ENCODE assay signal across 8 cellular contexts in the genomic region with DNA sequence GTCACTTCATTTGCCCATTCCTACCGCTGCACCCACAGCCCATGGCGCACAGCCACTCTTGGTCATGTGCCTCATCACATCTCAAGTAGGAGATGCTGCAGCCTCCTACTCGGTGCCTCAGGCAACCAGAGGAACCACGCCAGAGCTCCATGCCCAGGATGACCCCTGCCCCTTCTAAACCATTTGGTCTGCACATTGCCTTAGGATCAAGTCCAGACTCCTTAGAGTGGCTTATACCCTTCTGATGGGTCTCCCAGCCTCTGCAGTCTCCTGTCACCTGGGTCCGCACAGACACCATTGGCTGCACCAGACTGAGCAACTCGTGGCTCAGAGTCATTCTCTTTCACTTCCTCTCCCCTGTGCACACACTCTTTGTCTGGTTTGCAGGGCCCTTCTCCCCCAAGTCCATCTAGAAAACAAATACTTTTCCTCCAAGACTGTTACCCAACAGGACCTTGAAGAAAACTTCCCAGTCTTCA.
DNase-seq lines count a peak whose midpoint lies in the region; ATAC-seq lines count a peak whose summit lies in the region.
"Had no signal": no experiment of that assay in that cellular context is flagged by ENCODE, and none has a peak within 500 bp of the region (broad histone marks: within the 10 kb centered on the region; RNA-seq: fewer than 3 reads in every experiment).

No MANE protein-coding gene starts in this region.

- H3K36me3 ChIP-seq in HAP-1 (replicated peaks): no peaks in the 10 kb centered on the region

- H3K4me1 Mint-ChIP-seq in memory B cell: peaks cover 36% of the 10 kb centered on the region

- DNase-seq in NOMO-1 treated with DMSO at 0.1 percent for 48 hours (lab: John Stamatoyannopoulos, UW; ENCODE audit: unreplicated experiment) (peak; percentile 83), memory B cell (ENCODE audit: low spot score in 2 of 2) (peak; percentile 51 to 60), foreskin melanocyte (no peak), SHP77 (lab: John Stamatoyannopoulos, UW) (no peak), HAP-1 (ENCODE audit: low spot score in 2 of 2) (no peak)

- ATAC-seq in GM18870 (IDR thresholded peaks at IDR 0.05; ENCODE audit: unreplicated experiment) (peak; percentile 41), HG02588 (IDR thresholded peaks at IDR 0.05; ENCODE audit: unreplicated experiment) (peak; percentile 50), memory B cell (ENCODE audit: low read depth) (peak; percentile 61)
- ATAC-seq: Panc1 had no signal

- in situ Hi-C loops in HAP-1 (cut with MboI; ENCODE audit: low sequenced_read_pairs): loop anchor here (10.0 kb wide), 1 partner anchor 249 kb away; the partner anchor contains the start of gene DDX20

- no peaks in the 10 kb centered on the region for H3K9me3 ChIP-seq in HAP-1

- H3K27me3 Mint-ChIP-seq in memory B cell: no peaks in the 10 kb centered on the region

- peaks cover 15% of the 10 kb centered on the region for H3K4me1 ChIP-seq in HAP-1

- peak overlapping the region; percentile 86 for H3K27ac Mint-ChIP-seq in memory B cell

- no peaks in the 10 kb centered on the region for H3K9me3 Mint-ChIP-seq in memory B cell

- no peaks in the 10 kb centered on the region for H3K36me3 Mint-ChIP-seq in memory B cell

- H3K4me3 Mint-ChIP-seq in memory B cell: peak overlapping the region; percentile 40

- H3K4me3 ChIP-seq in HAP-1: no peak overlapping the region

- no peaks in the 10 kb centered on the region; the same call in 1 of the 2 replicates for H3K27me3 ChIP-seq in HAP-1 (ENCODE audit: low read depth)

Comparison
In these comparisons a context has a peak if more than half of its experiments do, and no peak if none do; other contexts are left out.
1. DNase-seq: peak in NOMO-1 treated with DMSO at 0.1 percent for 48 hours (single experiment) and memory B cell (2 of 2); none in foreskin melanocyte (single experiment), SHP77 (0 of 2) and HAP-1 (0 of 2).
2. Peak in every context shown above with its lines, with median percentiles within 50 percentile points of each other: ATAC-seq.